Comparison of ENCODE assay signal across 22 cellular contexts in genomic region chr16:54946909-54947308, GRCh38. TPM values are rescaled to one million over a fixed set of nuclear protein-coding genes. Genes with fewer than 3 reads are reported as not detected.
"Had no signal": no experiment of that assay in that cellular context is flagged by ENCODE, and none has a peak within 500 bp of the region (broad histone marks: within the 10 kb centered on the region; RNA-seq: fewer than 3 reads in every experiment).

No MANE protein-coding gene starts in this region.

- H3K36me3 ChIP-seq: gastrocnemius medialis, neutrophil, ovary, prostate gland, right atrium auricular region, tibial artery had no signal

- H3K4me1 ChIP-seq: gastrocnemius medialis, prostate gland, right atrium auricular region, tibial artery had no signal

- DNase-seq: activated CD4-positive, alpha-beta T cell treated with anti-CD3 and anti-CD28 coated beads, Interleukin-2, amount 50 U/mL, for 1 hour; activated CD8-positive, alpha-beta memory T cell treated with anti-CD3 and anti-CD28 coated beads, Interleukin-2, amount 50 U/mL, for 4 hours; activated naive CD4-positive, alpha-beta T cell treated with Interleukin-2 at 50 U/mL for 16 hours; activated naive CD8-positive, alpha-beta T cell treated with anti-CD3 and anti-CD28 coated beads for 36 hours; activated T-cell treated with anti-CD3 and anti-CD28 coated beads, Interleukin-2, amount 50 U/mL, for 24 hours; cortex of kidney; gastrocnemius medialis; hypothalamus; left ventricle myocardium superior; ovary; stimulated activated CD4-positive, alpha-beta T cell treated with anti-CD3 and anti-CD28 coated beads, Interleukin-12 subunit alpha, Interleukin-12 subunit beta, amount 100 ng/mL, for 4 hours; stimulated activated CD4-positive, alpha-beta T cell treated with anti-CD3 and anti-CD28 coated beads, Interleukin-4, amount 100 ng/mL, for 4 hours; substantia nigra; tibial artery had no signal

- H3K27ac ChIP-seq: epithelial cell of prostate, gastrocnemius medialis, neutrophil, ovary, prostate gland, right atrium auricular region, tibial artery had no signal

- H3K4me1 Mint-ChIP-seq: activated naive CD8-positive, alpha-beta T cell treated with anti-CD3 and anti-CD28 coated beads for 36 hours; endodermal cell; nephron had no signal

- H3K4me3 Mint-ChIP-seq: activated naive CD8-positive, alpha-beta T cell treated with anti-CD3 and anti-CD28 coated beads for 36 hours; activated T-cell treated with anti-CD3 and anti-CD28 coated beads, Interleukin-2, amount 50 U/mL, for 24 hours; endodermal cell; nephron; stimulated activated naive CD8-positive, alpha-beta T cell treated with anti-CD3 and anti-CD28 coated beads, Interleukin-15, Interleukin-2, amounts not matched to agents 100 ng/mL and 50 ng/mL, for 24 hours had no signal

- H3K27me3 ChIP-seq: ovary, right atrium auricular region, tibial artery had no signal

- H3K9me3 ChIP-seq: gastrocnemius medialis, neutrophil, ovary, prostate gland, right atrium auricular region, tibial artery had no signal

- H3K27ac Mint-ChIP-seq: activated naive CD8-positive, alpha-beta T cell treated with anti-CD3 and anti-CD28 coated beads for 36 hours; activated T-cell treated with anti-CD3 and anti-CD28 coated beads, Interleukin-2, amount 50 U/mL, for 24 hours; activated T-helper 2 cell treated with anti-CD3 and anti-CD28 coated beads, Interferon-gamma antibody, Interleukin-2, Interleukin-4, amounts not matched to agents 10 μg/mL and 5 μg/mL and 100 μg/mL, durations not matched to agents 14 hours and 24 hours and 36 hours; endodermal cell; nephron; stimulated activated naive CD8-positive, alpha-beta T cell treated with anti-CD3 and anti-CD28 coated beads, Interleukin-15, Interleukin-2, amounts not matched to agents 100 ng/mL and 50 ng/mL, for 24 hours had no signal

- H3K9me3 Mint-ChIP-seq: activated naive CD8-positive, alpha-beta T cell treated with anti-CD3 and anti-CD28 coated beads for 36 hours; activated T-cell treated with anti-CD3 and anti-CD28 coated beads, Interleukin-2, amount 50 U/mL, for 24 hours; activated T-helper 2 cell treated with anti-CD3 and anti-CD28 coated beads, Interferon-gamma antibody, Interleukin-2, Interleukin-4, amounts not matched to agents 10 μg/mL and 5 μg/mL and 100 μg/mL, durations not matched to agents 14 hours and 24 hours and 36 hours; endodermal cell; nephron; stimulated activated naive CD8-positive, alpha-beta T cell treated with anti-CD3 and anti-CD28 coated beads, Interleukin-15, Interleukin-2, amounts not matched to agents 100 ng/mL and 50 ng/mL, for 24 hours had no signal

- H3K36me3 Mint-ChIP-seq: activated naive CD8-positive, alpha-beta T cell treated with anti-CD3 and anti-CD28 coated beads for 36 hours had no signal

- H3K4me3 ChIP-seq: gastrocnemius medialis, ovary, prostate gland, right atrium auricular region, tibial artery had no signal

RNA-seq across cellular contexts. Expression of gene IRX5, which starts 16.2 kb away (rescaled TPM):
- total RNA-seq: activated naive CD8-positive, alpha-beta T cell treated with anti-CD3 and anti-CD28 coated beads for 36 hours had no signal
